7 cellular contexts compared by ENCODE assay signal in genomic region chr7:112338786-112339185, GRCh38.
"Had no signal": no experiment of that assay in that cellular context is flagged by ENCODE, and none has a peak within 500 bp of the region (broad histone marks: within the 10 kb centered on the region; RNA-seq: fewer than 3 reads in every experiment).

No MANE protein-coding gene starts in this region.

- ATAC-seq: HepG2 had no signal

- H3K27ac ChIP-seq: HL-60, KMS-11 had no signal

- H3K4me2 ChIP-seq: KMS-11 had no signal

- FAIRE-seq: HepG2, HTR-8/SVneo had no signal

- H3K9ac ChIP-seq: KMS-11 had no signal

- DNase-seq: IMR-90, KBM-7, KG1 had no signal
